8 cellular contexts compared by ENCODE assay signal in the genomic region with DNA sequence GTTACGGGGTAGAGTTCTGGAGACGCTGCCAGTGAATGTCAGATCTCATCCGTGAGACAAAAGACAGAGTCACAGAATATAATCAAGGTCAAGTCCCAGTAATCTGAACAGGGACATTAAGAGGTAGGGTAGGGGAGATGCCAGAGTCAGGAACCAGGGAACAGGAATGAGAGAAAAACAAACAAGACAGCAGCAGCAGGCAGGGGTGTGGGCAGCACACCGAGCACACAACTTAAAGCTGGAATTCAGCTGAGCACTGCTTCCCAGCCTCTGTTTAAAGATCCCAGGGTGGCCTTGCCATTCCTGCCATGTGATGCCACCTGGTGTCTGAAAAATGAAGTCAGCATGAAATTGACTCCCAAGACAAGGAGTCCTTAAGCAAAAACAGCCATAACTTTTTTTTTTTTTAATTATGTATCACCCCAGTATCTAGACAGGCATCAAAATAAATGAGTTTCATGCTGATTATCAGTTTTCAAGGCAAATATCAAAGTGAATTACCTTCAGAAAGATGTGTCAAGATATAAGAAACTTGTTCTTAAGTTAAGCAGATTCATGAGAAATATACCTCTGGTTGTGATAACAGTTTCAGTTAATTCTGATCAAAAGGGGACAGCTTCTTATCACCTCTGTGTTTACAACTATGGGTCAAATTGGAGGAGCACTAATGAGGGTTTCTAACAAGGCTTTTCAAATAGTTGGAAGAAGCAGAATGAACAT.
DNase-seq lines count a peak whose midpoint lies in the region; ATAC-seq and FAIRE-seq lines count a peak whose summit lies in the region.

No MANE protein-coding gene starts in this region.

- DNase-seq in activated CD4-positive, alpha-beta T cell treated with anti-CD3 and anti-CD28 coated beads for 48 hours, result peak; percentile 18
- DNase-seq in activated CD4-positive, alpha-beta T cell treated with anti-CD3 and anti-CD28 coated beads for 4 hours, result no peak
- DNase-seq in NCI-H526 treated with DMSO at 0.1 percent for 48 hours (lab: John Stamatoyannopoulos, UW) (peak; percentile 67), brain pericyte (ENCODE audit: low read depth, low spot score) (peak; percentile 57)
- peak; percentile 17 for DNase-seq in stimulated activated naive CD8-positive, alpha-beta T cell treated with anti-CD3 and anti-CD28 coated beads, Interleukin-15, Interleukin-2, amounts not matched to agents 100 U/mL and 50 U/mL, for 24 hours
- no peak for DNase-seq in central memory CD4-positive, alpha-beta T cell

- peak; percentile 60 for ATAC-seq in HG03095 (IDR thresholded peaks at IDR 0.05; ENCODE audit: unreplicated experiment)
- ATAC-seq in stimulated activated naive CD8-positive, alpha-beta T cell treated with anti-CD3 and anti-CD28 coated beads, Interleukin-15, Interleukin-2, amounts not matched to agents 100 U/mL and 50 U/mL, for 24 hours, result no peak

- FAIRE-seq in islet of Langerhans (lab: Jason Lieb, UNC), result peak; percentile 96

Comparison
In these comparisons a context has a peak if more than half of its experiments do, and no peak if none do; other contexts are left out.
1. DNase-seq: peak in activated CD4-positive, alpha-beta T cell treated with anti-CD3 and anti-CD28 coated beads for 48 hours (single experiment), NCI-H526 treated with DMSO at 0.1 percent for 48 hours (single experiment), brain pericyte (single experiment) and stimulated activated naive CD8-positive, alpha-beta T cell treated with anti-CD3 and anti-CD28 coated beads, Interleukin-15, Interleukin-2, amounts not matched to agents 100 U/mL and 50 U/mL, for 24 hours (single experiment); none in activated CD4-positive, alpha-beta T cell treated with anti-CD3 and anti-CD28 coated beads for 4 hours (0 of 2) and central memory CD4-positive, alpha-beta T cell (single experiment).